23 cellular contexts compared by ENCODE assay signal in the genomic region with DNA sequence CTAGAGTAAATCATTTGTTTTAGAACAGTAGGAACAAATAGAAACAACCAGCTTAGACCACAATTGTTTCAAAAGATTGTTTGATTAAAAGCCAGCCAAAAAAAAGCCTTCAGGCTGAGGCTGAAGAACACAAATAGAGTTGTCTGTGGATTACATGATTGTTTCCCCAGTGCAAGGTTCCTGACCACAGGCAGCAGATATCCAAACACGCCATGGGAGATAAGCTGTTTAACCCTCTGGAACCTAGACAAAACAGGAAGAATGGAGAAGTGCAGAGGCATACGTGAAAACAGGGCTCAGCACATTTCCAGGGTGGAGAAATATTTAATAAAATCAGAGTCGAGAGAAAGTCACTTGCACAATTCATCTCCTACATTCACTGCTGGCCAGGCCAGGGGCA. TPM values are rescaled to one million over a fixed set of nuclear protein-coding genes. Genes with fewer than 3 reads are reported as not detected.
A peak's percentile ranks its signal among the peaks of the same experiment; 100 is the strongest.
DNase-seq lines count a peak whose midpoint lies in the region; ATAC-seq lines count a peak whose summit lies in the region.
"Had no signal": no experiment of that assay in that cellular context is flagged by ENCODE, and none has a peak within 500 bp of the region (broad histone marks: within the 10 kb centered on the region; RNA-seq: fewer than 3 reads in every experiment).

No MANE protein-coding gene starts in this region.

- H3K4me3 ChIP-seq in mesodermal cell (ENCODE audit: extremely low read depth, insufficient read depth, low read length, poor library complexity, severe bottlenecking) = no peak overlapping the region
- H3K4me3 ChIP-seq: dorsolateral prefrontal cortex, esophagus squamous epithelium, left lung, thoracic aorta had no signal

- no peaks in the 10 kb centered on the region for H3K9me3 ChIP-seq in mesodermal cell (ENCODE audit: control insufficient read depth, low read length)
- H3K9me3 ChIP-seq: esophagus squamous epithelium, left lung, thoracic aorta had no signal

- DNase-seq in activated naive CD4-positive, alpha-beta T cell treated with anti-CD3 and anti-CD28 coated beads, Interleukin-2, amount 50 U/mL, for 72 hours (ENCODE audit: low spot score in 2 of 2) = no peak
- no peak for DNase-seq in activated naive CD4-positive, alpha-beta T cell treated with anti-CD3 and anti-CD28 coated beads for 36 hours
- DNase-seq in fibroblast of peridontal ligament (ENCODE audit: extremely low read depth) (peak; percentile 31), occipital lobe (lab: John Stamatoyannopoulos, UW) (no peak), T-cell (no peak)
- no peak for DNase-seq in stimulated activated CD4-positive, alpha-beta T cell treated with anti-CD3 and anti-CD28 coated beads, Interleukin-4, amount 100 ng/mL, for 1 hour
- DNase-seq: 8988T; activated CD4-positive, alpha-beta T cell treated with anti-CD3 and anti-CD28 coated beads, Interleukin-2, amount 50 U/mL, for 48 hours; activated T-cell treated with anti-CD3 and anti-CD28 coated beads, Interleukin-2, amount 50 U/mL, for 72 hours; amniotic stem cell; dorsolateral prefrontal cortex; esophagus squamous epithelium; left lung; naive B cell; NCI-H1417 treated with DMSO at 0.1 percent for 48 hours; NCI-H446; retina; stimulated activated CD4-positive, alpha-beta T cell treated with anti-CD3 and anti-CD28 coated beads, Interleukin-2, amount 100 ng/mL, for 48 hours; stimulated activated CD8-positive, alpha-beta memory T cell treated with anti-CD3 and anti-CD28 coated beads, Interleukin-4, amount 100 ng/mL, for 48 hours had no signal

- CTCF ChIA-PET in activated naive CD4-positive, alpha-beta T cell treated with anti-CD3 and anti-CD28 coated beads for 36 hours (lab: Charles Lee) = no interaction called here
- CTCF ChIA-PET in T-cell (lab: Charles Lee) = no interaction called here

- peak overlapping the region; percentile 19 to 44 for H3K27ac Mint-ChIP-seq in activated naive CD4-positive, alpha-beta T cell treated with anti-CD3 and anti-CD28 coated beads, Interleukin-2, amount 50 U/mL, for 72 hours
- H3K27ac Mint-ChIP-seq in activated naive CD4-positive, alpha-beta T cell treated with anti-CD3 and anti-CD28 coated beads for 36 hours = no peak overlapping the region
- H3K27ac Mint-ChIP-seq in T-cell = peak overlapping the region in 1 of 2 donors; percentile 39
- H3K27ac Mint-ChIP-seq: activated T-cell treated with anti-CD3 and anti-CD28 coated beads, Interleukin-2, amount 50 U/mL, for 72 hours had no signal

- no peak overlapping the region for H3K4me3 Mint-ChIP-seq in activated naive CD4-positive, alpha-beta T cell treated with anti-CD3 and anti-CD28 coated beads for 36 hours
- H3K4me3 Mint-ChIP-seq in T-cell = no peak overlapping the region
- H3K4me3 Mint-ChIP-seq: activated T-cell treated with anti-CD3 and anti-CD28 coated beads, Interleukin-2, amount 50 U/mL, for 72 hours; naive B cell had no signal

- peaks cover 11% of the 10 kb centered on the region for H3K4me1 ChIP-seq in mesodermal cell (ENCODE audit: control insufficient read depth, insufficient read depth, low read length, poor library complexity, severe bottlenecking)
- H3K4me1 ChIP-seq: left lung had no signal

- WGBS in mesodermal cell (ENCODE audit: insufficient coverage in 2 of 2), 2 experiments = 89 to 96% methylated on average over 3 of the region's 3 CpGs

- H3K27ac ChIP-seq in mesodermal cell (ENCODE audit: low read depth, low read length, severe bottlenecking) = peak overlapping the region; percentile 16
- H3K27ac ChIP-seq: C4-2B, esophagus squamous epithelium, left lung, thoracic aorta had no signal

- H3K27me3 Mint-ChIP-seq in activated naive CD4-positive, alpha-beta T cell treated with anti-CD3 and anti-CD28 coated beads for 36 hours (ENCODE audit: low read depth) = no peaks in the 10 kb centered on the region
- no peaks in the 10 kb centered on the region for H3K27me3 Mint-ChIP-seq in T-cell
- H3K27me3 Mint-ChIP-seq: naive B cell had no signal

- peaks cover 0 to 6% of the 10 kb centered on the region in 2 donors for H3K36me3 Mint-ChIP-seq in activated naive CD4-positive, alpha-beta T cell treated with anti-CD3 and anti-CD28 coated beads, Interleukin-2, amount 50 U/mL, for 72 hours
- H3K36me3 Mint-ChIP-seq in activated naive CD4-positive, alpha-beta T cell treated with anti-CD3 and anti-CD28 coated beads for 36 hours (ENCODE audit: low read depth) = peaks cover 13% of the 10 kb centered on the region
- H3K36me3 Mint-ChIP-seq in T-cell = peaks cover 19% of the 10 kb centered on the region

- POLR2A ChIA-PET in T-cell (lab: Charles Lee) = interaction anchor here in 1 of 2 donors (0.6 kb wide), 1 partner anchor 11 kb away, joined by 3 read pairs; no protein-coding TSS in a partner anchor

- no peaks in the 10 kb centered on the region for H3K4me1 Mint-ChIP-seq in activated naive CD4-positive, alpha-beta T cell treated with anti-CD3 and anti-CD28 coated beads for 36 hours (ENCODE audit: low read depth)
- H3K4me1 Mint-ChIP-seq in T-cell = no peaks in the 10 kb centered on the region

- H3K36me3 ChIP-seq in mesodermal cell (ENCODE audit: control insufficient read depth, insufficient read depth, low read length) = peaks cover 10% of the 10 kb centered on the region

- H3K9me3 Mint-ChIP-seq in activated naive CD4-positive, alpha-beta T cell treated with anti-CD3 and anti-CD28 coated beads, Interleukin-2, amount 50 U/mL, for 72 hours = no peaks in the 10 kb centered on the region
- H3K9me3 Mint-ChIP-seq in activated naive CD4-positive, alpha-beta T cell treated with anti-CD3 and anti-CD28 coated beads for 36 hours = no peaks in the 10 kb centered on the region
- H3K9me3 Mint-ChIP-seq in T-cell = no peaks in the 10 kb centered on the region
- H3K9me3 Mint-ChIP-seq: activated T-cell treated with anti-CD3 and anti-CD28 coated beads, Interleukin-2, amount 50 U/mL, for 72 hours; naive B cell had no signal

- intact Hi-C loops in activated naive CD4-positive, alpha-beta T cell treated with anti-CD3 and anti-CD28 coated beads for 36 hours (cut with micrococcal nuclease) = no loop called here

- ATAC-seq in activated naive CD4-positive, alpha-beta T cell treated with anti-CD3 and anti-CD28 coated beads, Interleukin-2, amount 50 U/mL, for 72 hours = no peak
- ATAC-seq in T-cell (replicated peaks in 1 of 4) = no peak
- ATAC-seq in HG03439 (IDR thresholded peaks at IDR 0.05; ENCODE audit: unreplicated experiment) = no peak
- ATAC-seq: activated T-cell treated with anti-CD3 and anti-CD28 coated beads, Interleukin-2, amount 50 U/mL, for 72 hours; left lung had no signal

RNA-seq across cellular contexts. Expression of gene ATPAF2, which starts 21.0 kb away (rescaled TPM):
- 10 to 100 TPM; 32.2 to 35.0 TPM for total RNA-seq in activated naive CD4-positive, alpha-beta T cell treated with anti-CD3 and anti-CD28 coated beads, Interleukin-2, amount 50 U/mL, for 72 hours
- total RNA-seq in activated naive CD4-positive, alpha-beta T cell treated with anti-CD3 and anti-CD28 coated beads for 36 hours = 10 to 100 TPM; 24.7 to 25.7 TPM
- polyA plus RNA-seq in mesodermal cell (2013, experiment 1 of 2) = 23.8 TPM
- polyA plus RNA-seq in mesodermal cell (2013, experiment 2 of 2) = 22.6 TPM
- total RNA-seq in occipital lobe (27.6 TPM), T-cell (10 to 100 TPM; 23.6 to 32.9 (median 27.7) TPM)

RNA-seq across cellular contexts. Expression of gene GID4, which starts 21.2 kb away (rescaled TPM):
- total RNA-seq in activated naive CD4-positive, alpha-beta T cell treated with anti-CD3 and anti-CD28 coated beads, Interleukin-2, amount 50 U/mL, for 72 hours = 1 to 10 TPM; 5.8 to 8.1 TPM
- total RNA-seq in activated naive CD4-positive, alpha-beta T cell treated with anti-CD3 and anti-CD28 coated beads for 36 hours = 1 to 10 TPM; 5.2 to 6.0 TPM
- polyA plus RNA-seq in mesodermal cell (2013, experiment 1 of 2) = 23.8 TPM
- 11.4 TPM for polyA plus RNA-seq in mesodermal cell (2013, experiment 2 of 2)
- total RNA-seq in occipital lobe (9.0 TPM), T-cell (10 to 100 TPM in 2 of 5 donors, 1 to 10 TPM in 3; 7.9 to 12.3 (median 10.0) TPM)

RNA-seq across cellular contexts. Expression of gene DRC3, which starts 45.3 kb away (rescaled TPM):
- total RNA-seq in activated naive CD4-positive, alpha-beta T cell treated with anti-CD3 and anti-CD28 coated beads, Interleukin-2, amount 50 U/mL, for 72 hours = under 1 TPM; 0.05 to 0.12 TPM
- total RNA-seq in activated naive CD4-positive, alpha-beta T cell treated with anti-CD3 and anti-CD28 coated beads for 36 hours = under 1 TPM; 0.40 to 0.64 TPM
- polyA plus RNA-seq in mesodermal cell (2013, experiment 1 of 2) = 1.1 TPM
- polyA plus RNA-seq in mesodermal cell (2013, experiment 2 of 2) = 0.46 TPM
- 2.0 TPM for total RNA-seq in occipital lobe
- total RNA-seq in T-cell = under 1 TPM in 3 of 5 donors, not detected in 2; 0.32 to 0.58 (median 0.53) TPM

RNA-seq across cellular contexts. Expression of gene TOM1L2, which starts 45.8 kb away (rescaled TPM):
- total RNA-seq in activated naive CD4-positive, alpha-beta T cell treated with anti-CD3 and anti-CD28 coated beads, Interleukin-2, amount 50 U/mL, for 72 hours = 10 to 100 TPM; 16.3 to 19.8 TPM
- 1 to 10 TPM; 9.8 to 9.9 TPM for total RNA-seq in activated naive CD4-positive, alpha-beta T cell treated with anti-CD3 and anti-CD28 coated beads for 36 hours
- polyA plus RNA-seq in mesodermal cell (2013, experiment 1 of 2) = 21.5 TPM
- polyA plus RNA-seq in mesodermal cell (2013, experiment 2 of 2) = 17.1 TPM
- 17.8 TPM for total RNA-seq in occipital lobe
- total RNA-seq in T-cell = 10 to 100 TPM; 57.5 to 71.5 (median 61.9) TPM
